26 cellular contexts compared by ENCODE assay signal in genomic region chr21:33327326-33327725, GRCh38. TPM values are rescaled to one million over a fixed set of nuclear protein-coding genes. Genes with fewer than 3 reads are reported as not detected.
DNase-seq lines count a peak whose midpoint lies in the region; ATAC-seq, FAIRE-seq and TF ChIP-seq lines count a peak whose summit lies in the region.
"Had no signal": no experiment of that assay in that cellular context is flagged by ENCODE, and none has a peak within 500 bp of the region (broad histone marks: within the 10 kb centered on the region; RNA-seq: fewer than 3 reads in every experiment).

No MANE protein-coding gene starts in this region.

- H4K8ac ChIP-seq in trophoblast cell (ENCODE audit: low read depth, low read length), result no peak overlapping the region

- H2AFZ ChIP-seq in Loucy (ENCODE audit: low read length), result no peak overlapping the region
- H2AFZ ChIP-seq in K562 (ENCODE audit: low read depth, low read length), result no peak overlapping the region
- no peak overlapping the region for H2AFZ ChIP-seq in trophoblast cell (ENCODE audit: insufficient read depth, low read length, poor library complexity)

- H4K20me1 ChIP-seq in Loucy (ENCODE audit: insufficient read depth, low read length, poor library complexity, severe bottlenecking), result peaks cover 32% of the 10 kb centered on the region
- no peaks in the 10 kb centered on the region for H4K20me1 ChIP-seq in K562 (replicated peaks; ENCODE audit: control insufficient read depth, insufficient read depth, low read length)

- no peaks in the 10 kb centered on the region for H3K27me3 Mint-ChIP-seq in activated CD8-positive, alpha-beta T cell treated with anti-CD3 and anti-CD28 coated beads for 36 hours
- no peaks in the 10 kb centered on the region for H3K27me3 Mint-ChIP-seq in activated CD8-positive, alpha-beta T cell treated with anti-CD3 and anti-CD28 coated beads, Interleukin-2, amount 10 ng/mL, durations not matched to agents 7 days and 5 days (ENCODE audit: low read depth)
- H3K27me3 Mint-ChIP-seq: activated CD4-positive, alpha-beta T cell treated with anti-CD3 and anti-CD28 coated beads, Interleukin-2, amount 10 ng/mL, durations not matched to agents 7 days and 5 days had no signal

- H3K9me3 ChIP-seq in Loucy (ENCODE audit: insufficient read depth, low read depth, low read length), result no peaks in the 10 kb centered on the region
- no peaks in the 10 kb centered on the region for H3K9me3 ChIP-seq in K562 (replicated peaks; ENCODE audit: control insufficient read depth, insufficient read depth, low read depth, low read length)
- H3K9me3 ChIP-seq in trophoblast cell (ENCODE audit: insufficient read depth, low read depth, low read length), result peaks cover 8% of the 10 kb centered on the region
- H3K9me3 ChIP-seq: pancreas, right lobe of liver, upper lobe of left lung had no signal

- no peak overlapping the region for H4K91ac ChIP-seq in trophoblast cell (ENCODE audit: low read depth, low read length)

- in situ Hi-C loops in K562 (cut with MboI), result no loop called here

- intact Hi-C loops in activated CD8-positive, alpha-beta T cell treated with anti-CD3 and anti-CD28 coated beads for 36 hours (cut with micrococcal nuclease), result loop anchor here (5.0 kb wide), 1 partner anchor 55 kb away; no protein-coding TSS in a partner anchor
- intact Hi-C loops in K562 (cut with micrococcal nuclease), result no loop called here

- no peaks in the 10 kb centered on the region for H3K36me3 ChIP-seq in Loucy (ENCODE audit: insufficient read depth, low read length)
- H3K36me3 ChIP-seq in K562 (ENCODE audit: control insufficient read depth, insufficient read depth, low read length), result peaks cover 16% of the 10 kb centered on the region; the same call in 2 of the 3 replicates
- H3K36me3 ChIP-seq in trophoblast cell (ENCODE audit: control insufficient read depth in 1 of 2, insufficient read depth in 2 of 2, low read length in 2 of 2), result peaks cover 4 to 12% of the 10 kb centered on the region in 2 experiments

- no peak for DNase-seq in activated CD8-positive, alpha-beta T cell treated with anti-CD3 and anti-CD28 coated beads for 36 hours
- no peak for DNase-seq in activated CD8-positive, alpha-beta T cell treated with anti-CD3 and anti-CD28 coated beads, Interleukin-2, amount 10 ng/mL, durations not matched to agents 7 days and 5 days
- DNase-seq in K562 (ENCODE audit: extremely low read depth in 1 of 4, low spot score in 3 of 4), result no peak
- DNase-seq in trophoblast cell, result peak; percentile 57 to 87
- no peak for DNase-seq in HUDEP-2 (lab: John Stamatoyannopoulos, UW; ENCODE audit: unreplicated experiment in 76 of 76)
- no peak for DNase-seq in 8988T
- DNase-seq: activated CD4-positive, alpha-beta T cell treated with anti-CD3 and anti-CD28 coated beads, Interleukin-2, amount 10 ng/mL, durations not matched to agents 7 days and 5 days; activated CD8-positive, alpha-beta memory T cell treated with anti-CD3 and anti-CD28 coated beads, Interleukin-2, amount 50 U/mL, for 4 hours; aorta; caudate nucleus; GOT3; MG63; NCI-H146; NCI-H2171 treated with DMSO at 0.1 percent for 48 hours; NCI-H774; pancreas; right lobe of liver; stimulated activated CD4-positive, alpha-beta T cell treated with anti-CD3 and anti-CD28 coated beads, Interleukin-15, amount 100 ng/mL, for 24 hours had no signal

- WGBS in K562 (ENCODE audit: insufficient coverage, low coverage, missing lambda C conversion rate), result 67% methylated on average over 3 of the region's 3 CpGs
- WGBS in trophoblast cell (ENCODE audit: extremely low coverage, insufficient coverage, insufficient read length), result no CpG with 5 or more reads among the region's 3 CpGs

- no peak overlapping the region for H3K23ac ChIP-seq in trophoblast cell (ENCODE audit: low read length)

- H4K12ac ChIP-seq in trophoblast cell (ENCODE audit: low read depth, low read length), result no peak overlapping the region

- H3K27ac ChIP-seq in K562 (ENCODE audit: extremely low read depth, low read depth, low read length) (0 out of 3 replicates have a peak overlapping the region, but pooled peaks have one; percentile 1), trophoblast cell (ENCODE audit: low read depth, low read length) (no peak overlapping the region)
- H3K27ac ChIP-seq: HL-60, pancreas, right lobe of liver had no signal

- peak overlapping the region; percentile 16 for H3K4me3 Mint-ChIP-seq in activated CD8-positive, alpha-beta T cell treated with anti-CD3 and anti-CD28 coated beads for 36 hours
- H3K4me3 Mint-ChIP-seq in activated CD8-positive, alpha-beta T cell treated with anti-CD3 and anti-CD28 coated beads, Interleukin-2, amount 10 ng/mL, durations not matched to agents 7 days and 5 days, result no peak overlapping the region
- H3K4me3 Mint-ChIP-seq: activated CD4-positive, alpha-beta T cell treated with anti-CD3 and anti-CD28 coated beads, Interleukin-2, amount 10 ng/mL, durations not matched to agents 7 days and 5 days; T-helper 1 cell treated with Interleukin-12 subunit alpha and Interleukin-12 subunit beta and Interleukin-4 antibody, amounts not matched to agents 30 μg/mL and 1 μg/mL, for 36 hours had no signal

- H2AK5ac ChIP-seq in trophoblast cell (ENCODE audit: low read length), result no peak overlapping the region

- peak; percentile 23 for FAIRE-seq in K562 (lab: Jason Lieb, UNC)
- FAIRE-seq: A204.1, D721Med, endothelial cell of umbilical vein, pancreas had no signal

- H3K79me2 ChIP-seq in Loucy (ENCODE audit: insufficient read depth, low read length) (peaks cover 71% of the 10 kb centered on the region), K562 (ENCODE audit: control insufficient read depth, insufficient read depth, low read length) (peaks cover 81% of the 10 kb centered on the region), trophoblast cell (ENCODE audit: control insufficient read depth, insufficient read depth, low read length, poor library complexity) (peaks cover 6% of the 10 kb centered on the region)

- H3K4me1 ChIP-seq in Loucy (ENCODE audit: insufficient read depth, low read length, poor library complexity, severe bottlenecking), result peaks cover 68% of the 10 kb centered on the region
- H3K4me1 ChIP-seq in K562 (replicated peaks in 1 of 2; ENCODE audit: control insufficient read depth in 2 of 2, insufficient read depth in 2 of 2, low read length in 2 of 2), result peaks cover 17 to 38% of the 10 kb centered on the region in 2 experiments
- peaks cover 0 to 5% of the 10 kb centered on the region in 2 experiments for H3K4me1 ChIP-seq in trophoblast cell (ENCODE audit: control insufficient read depth in 1 of 2, insufficient read depth in 2 of 2, low read length in 2 of 2)

- BruUV-seq in K562 (replicated peaks; lab: Mats Ljungman, UMichigan), result no TSS peak

- H2BK120ac ChIP-seq in trophoblast cell (ENCODE audit: insufficient read depth, low read length, poor library complexity), result no peak overlapping the region

- no peak overlapping the region for H3K18ac ChIP-seq in trophoblast cell (ENCODE audit: low read length)

- H3K27ac Mint-ChIP-seq in activated CD8-positive, alpha-beta T cell treated with anti-CD3 and anti-CD28 coated beads for 36 hours, result no peak overlapping the region
- no peak overlapping the region for H3K27ac Mint-ChIP-seq in activated CD8-positive, alpha-beta T cell treated with anti-CD3 and anti-CD28 coated beads, Interleukin-2, amount 10 ng/mL, durations not matched to agents 7 days and 5 days
- H3K27ac Mint-ChIP-seq: activated CD4-positive, alpha-beta T cell treated with anti-CD3 and anti-CD28 coated beads, Interleukin-2, amount 10 ng/mL, durations not matched to agents 7 days and 5 days; T-helper 1 cell treated with Interleukin-12 subunit alpha and Interleukin-12 subunit beta and Interleukin-4 antibody, amounts not matched to agents 30 μg/mL and 1 μg/mL, for 36 hours had no signal

- no peak for TF ChIP-seq EP300 in K562 (IDR thresholded peaks at IDR 0.05; ENCODE audit: low read length)

- POLR2A ChIA-PET in activated CD8-positive, alpha-beta T cell treated with anti-CD3 and anti-CD28 coated beads for 36 hours (lab: Charles Lee), result no interaction called here
- POLR2A ChIA-PET in activated CD8-positive, alpha-beta T cell treated with anti-CD3 and anti-CD28 coated beads, Interleukin-2, amount 10 ng/mL, durations not matched to agents 7 days and 5 days (lab: Charles Lee), result no interaction called here
- POLR2A ChIA-PET in K562 (lab: Yijun Ruan, JAX), result interaction anchor here (1.3 to 1.5 kb wide), 2 partner anchors 9 to 12 kb away, joined by 5 to 6 read pairs; no protein-coding TSS in a partner anchor

- TF ChIP-seq RAD21 in K562 (CRISPR knock-in tag; conservative IDR thresholded peaks at IDR 0.05 in 1 of 2, IDR thresholded peaks at IDR 0.05 in 1 of 2), result no peak

- peaks cover 10% of the 10 kb centered on the region for H3K79me1 ChIP-seq in trophoblast cell (ENCODE audit: low read length)

- H3F3A ChIP-seq in Loucy (ENCODE audit: low read depth), result peaks cover 6% of the 10 kb centered on the region; the same call in 1 of the 2 replicates

- H3K4me3 ChIP-seq in Loucy (ENCODE audit: low read length, poor library complexity, severe bottlenecking) (peak overlapping the region; percentile 95), K562 (no peak overlapping the region), trophoblast cell (ENCODE audit: low read depth, low read length) (no peak overlapping the region)
- H3K4me3 ChIP-seq: MG63, pancreas, right lobe of liver, upper lobe of left lung had no signal

- TF ChIP-seq CTCF in activated CD8-positive, alpha-beta T cell treated with anti-CD3 and anti-CD28 coated beads for 36 hours (IDR thresholded peaks at IDR 0.05), result no peak
- no peak for TF ChIP-seq CTCF in Loucy (conservative IDR thresholded peaks at IDR 0.05; ENCODE audit: low read length)
- no peak for TF ChIP-seq CTCF in K562 (IDR thresholded peaks at IDR 0.05 in 2 of 3, conservative IDR thresholded peaks at IDR 0.05 in 1 of 3; ENCODE audit: insufficient read depth in 2 of 3, low read depth in 1 of 3, low read length in 3 of 3)

- CTCF ChIA-PET in activated CD8-positive, alpha-beta T cell treated with anti-CD3 and anti-CD28 coated beads for 36 hours (lab: Charles Lee), result interaction anchor here (0.7 to 2.3 kb wide), 4 partner anchors 33 to 311 kb away, joined by 3 to 18 read pairs (median 4); no protein-coding TSS in a partner anchor
- CTCF ChIA-PET in activated CD8-positive, alpha-beta T cell treated with anti-CD3 and anti-CD28 coated beads, Interleukin-2, amount 10 ng/mL, durations not matched to agents 7 days and 5 days (lab: Charles Lee), result interaction anchor here (0.9 to 6.3 kb wide), 3 partner anchors 34 to 130 kb away, joined by 4 to 60 read pairs (median 4); no protein-coding TSS in a partner anchor
- CTCF ChIA-PET in K562 (lab: Yijun Ruan, JAX; ENCODE audit: low intra/inter-chr PET ratio), result no interaction called here

- no peak for TF ChIP-seq POLR2A in K562 (conservative IDR thresholded peaks at IDR 0.05)

- H3K36me3 Mint-ChIP-seq in activated CD8-positive, alpha-beta T cell treated with anti-CD3 and anti-CD28 coated beads for 36 hours (ENCODE audit: low read depth), result peaks cover 17% of the 10 kb centered on the region
- H3K36me3 Mint-ChIP-seq in activated CD8-positive, alpha-beta T cell treated with anti-CD3 and anti-CD28 coated beads, Interleukin-2, amount 10 ng/mL, durations not matched to agents 7 days and 5 days (ENCODE audit: low read depth), result peaks cover 29% of the 10 kb centered on the region

- no peaks in the 10 kb centered on the region for H3K27me3 ChIP-seq in Loucy (ENCODE audit: insufficient read depth, low read length, poor library complexity, severe bottlenecking)
- H3K27me3 ChIP-seq in K562 (ENCODE audit: control insufficient read depth in 2 of 2, insufficient read depth in 2 of 2, low read length in 2 of 2), result no peaks in the 10 kb centered on the region
- no peaks in the 10 kb centered on the region for H3K27me3 ChIP-seq in trophoblast cell (ENCODE audit: insufficient read depth, low read length)
- H3K27me3 ChIP-seq: MG63, pancreas, right lobe of liver, upper lobe of left lung had no signal

- H3K4me2 ChIP-seq in Loucy (ENCODE audit: low read depth, low read length, poor library complexity, severe bottlenecking) (peak overlapping the region; percentile 95), K562 (ENCODE audit: insufficient read depth, low read length) (peak overlapping the region; percentile 16), trophoblast cell (ENCODE audit: low read length) (no peak overlapping the region)

- H3K9me2 ChIP-seq in Loucy (replicated peaks; ENCODE audit: low read depth, low read length), result no peaks in the 10 kb centered on the region

- H3K9ac ChIP-seq in Loucy (ENCODE audit: low read depth, low read length, poor library complexity, severe bottlenecking) (peak overlapping the region; percentile 95), K562 (ENCODE audit: insufficient read depth in 1 of 2, low read depth in 2 of 2, low read length in 2 of 2) (no peak overlapping the region), trophoblast cell (ENCODE audit: low read length) (no peak overlapping the region)

- no peak for ATAC-seq in activated CD8-positive, alpha-beta T cell treated with anti-CD3 and anti-CD28 coated beads for 36 hours
- no peak for ATAC-seq in activated CD8-positive, alpha-beta T cell treated with anti-CD3 and anti-CD28 coated beads, Interleukin-2, amount 10 ng/mL, durations not matched to agents 7 days and 5 days
- ATAC-seq in K562, result no peak
- no peak for ATAC-seq in GM21447 (IDR thresholded peaks at IDR 0.05; ENCODE audit: unreplicated experiment)
- ATAC-seq: pancreas, right lobe of liver had no signal

- no peaks in the 10 kb centered on the region for H3K9me1 ChIP-seq in K562 (ENCODE audit: control insufficient read depth, insufficient read depth, low read length)

- H3K14ac ChIP-seq in trophoblast cell (ENCODE audit: low read length), result no peak overlapping the region

- H3K9me3 Mint-ChIP-seq in activated CD8-positive, alpha-beta T cell treated with anti-CD3 and anti-CD28 coated beads for 36 hours, result peaks cover 3% of the 10 kb centered on the region
- peaks cover 2% of the 10 kb centered on the region for H3K9me3 Mint-ChIP-seq in activated CD8-positive, alpha-beta T cell treated with anti-CD3 and anti-CD28 coated beads, Interleukin-2, amount 10 ng/mL, durations not matched to agents 7 days and 5 days (ENCODE audit: insufficient read depth)

- no peak overlapping the region for H2BK12ac ChIP-seq in trophoblast cell (ENCODE audit: low read length)

- H2BK5ac ChIP-seq in trophoblast cell (ENCODE audit: low read depth, low read length, poor library complexity), result no peak overlapping the region

- no peak overlapping the region for H3K4ac ChIP-seq in trophoblast cell (ENCODE audit: low read depth, low read length)

- peaks cover 45% of the 10 kb centered on the region for H3K4me1 Mint-ChIP-seq in activated CD8-positive, alpha-beta T cell treated with anti-CD3 and anti-CD28 coated beads for 36 hours (ENCODE audit: low read depth)
- H3K4me1 Mint-ChIP-seq in activated CD8-positive, alpha-beta T cell treated with anti-CD3 and anti-CD28 coated beads, Interleukin-2, amount 10 ng/mL, durations not matched to agents 7 days and 5 days (ENCODE audit: low read depth), result peaks cover 47% of the 10 kb centered on the region

RNA-seq across cellular contexts. Expression of gene IFNAR1, which starts 2.6 kb away (rescaled TPM):
- total RNA-seq in activated CD8-positive, alpha-beta T cell treated with anti-CD3 and anti-CD28 coated beads for 36 hours, result 10 to 100 TPM; 25.6 to 30.3 TPM
- total RNA-seq in activated CD8-positive, alpha-beta T cell treated with anti-CD3 and anti-CD28 coated beads, Interleukin-2, amount 10 ng/mL, durations not matched to agents 7 days and 5 days, result 10 to 100 TPM; 32.5 to 35.4 TPM
- total RNA-seq in K562 (2011; cell fraction: chromatin; rRNA removed; ENCODE audit: low replicate concordance), result 7.7 and 20.5 TPM in 2 replicates
- 8.7 and 11.3 TPM in 2 replicates for total RNA-seq in K562 (2011; cell fraction: nucleolus; rRNA removed)
- total RNA-seq in K562 (2011; cell fraction: nucleoplasm; rRNA removed), result 13.3 and 24.0 TPM in 2 replicates
- 8.6 TPM in 2 replicates for total RNA-seq in K562 (2014; rRNA removed)
- total RNA-seq in K562 (2014; rRNA removed; fragmentation: Illumina TruSeq; extraction: Trizol), result 11.5 and 13.7 TPM in 2 replicates
- 10.2 and 12.7 TPM in 2 replicates for total RNA-seq in K562 (2015; rRNA removed; fragmentation: Illumina TruSeq; extraction: Trizol)
- total RNA-seq in K562 (2021), result 23.7 and 24.2 TPM in 2 replicates
- polyA plus RNA-seq in K562 (2011; rRNA removed), result 10.4 and 10.8 TPM in 2 replicates
- polyA plus RNA-seq in K562 (2011; cell fraction: cytosol; rRNA removed), result 5.4 and 10.1 TPM in 2 replicates
- polyA plus RNA-seq in K562 (2011; cell fraction: nucleus; rRNA removed), result 2.8 and 3.5 TPM in 2 replicates
- 20.0 and 32.3 TPM in 2 replicates for polyA plus RNA-seq in K562 (2012)
- polyA plus RNA-seq in K562 (2014; fragmentation: Illumina TruSeq; extraction: Trizol), result 17.2 and 20.9 TPM in 2 replicates
- 10 to 100 TPM; 27.4 to 31.8 TPM for polyA plus RNA-seq in K562 (2014; fragmentation: Nextera tagmentation; extraction: Ambion mirVana)
- polyA plus RNA-seq in K562 (2014; rRNA removed), result 11.0 and 14.8 TPM in 2 replicates
- polyA minus RNA-seq in K562 (2011; rRNA and poly(A)+ RNA removed), result 21.6 and 28.4 TPM in 2 replicates
- 10.5 and 11.9 TPM in 2 replicates for polyA minus RNA-seq in K562 (2011; cell fraction: cytosol; rRNA and poly(A)+ RNA removed)
- polyA minus RNA-seq in K562 (2011; cell fraction: nucleus; rRNA and poly(A)+ RNA removed), result 6.2 and 12.8 TPM in 2 replicates
- polyA plus RNA-seq in trophoblast cell (2013), result 14.1 and 17.7 TPM in 2 replicates

Comparison
In these comparisons a context has a peak if more than half of its experiments do, and no peak if none do; other contexts are left out.
1. DNase-seq: peak in trophoblast cell (2 of 2); none in activated CD8-positive, alpha-beta T cell treated with anti-CD3 and anti-CD28 coated beads for 36 hours (single experiment), activated CD8-positive, alpha-beta T cell treated with anti-CD3 and anti-CD28 coated beads, Interleukin-2, amount 10 ng/mL, durations not matched to agents 7 days and 5 days (single experiment), K562 (0 of 4), HUDEP-2 (0 of 76) and 8988T (single experiment).